In the genomic region with DNA sequence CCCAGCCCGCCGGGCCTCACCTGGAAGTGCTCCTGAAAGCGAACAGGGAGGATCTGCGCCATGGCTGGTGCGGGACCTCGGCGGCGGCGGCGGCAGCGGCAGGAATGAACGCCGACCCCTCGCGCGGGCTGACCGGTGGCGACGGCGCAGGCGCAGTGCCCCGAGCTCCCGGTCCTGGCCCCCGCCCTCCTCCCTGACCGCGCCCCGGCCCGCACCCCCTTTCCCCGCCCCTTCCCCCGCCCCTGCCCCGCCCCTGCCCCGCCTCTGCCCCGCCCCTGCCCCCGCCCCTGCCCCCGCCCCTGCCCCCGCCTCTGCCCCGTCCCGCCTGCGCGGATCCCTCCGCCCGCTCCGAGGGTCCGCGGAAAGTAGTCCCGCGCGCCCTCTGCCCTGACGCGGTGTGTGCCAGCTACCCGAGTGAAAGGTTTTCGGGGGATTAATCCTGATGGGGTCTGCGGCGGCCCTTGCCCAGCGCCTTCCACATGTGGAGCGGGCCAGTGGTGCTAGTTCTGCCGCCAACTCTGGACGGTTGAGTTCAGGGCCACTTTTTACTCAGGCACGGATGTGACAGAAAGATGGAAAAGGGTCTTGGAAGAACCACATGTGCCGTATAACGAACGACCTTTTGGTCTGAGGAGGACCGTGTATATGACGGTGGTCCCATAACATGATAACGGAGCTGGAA, we compare ENCODE assay signal across 1 cellular context.
TF ChIP-seq lines count a peak whose summit lies in the region.

TSS of gene CLTCL1 (minus strand) at position 140 of the 682 bp plus-strand sequence. CDS start at position 62, 78 bp downstream.

TF ChIP-seq in HepG2, 621 proteins besides CTCF, POLR2A, EP300 and RAD21 (continued from another document and continues in another):
- 0 out of 2 replicates have a peak, but pooled peaks have one; percentile 73 for TF ChIP-seq MTA1 (CRISPR knock-in tag; IDR thresholded peaks at IDR 0.05; ENCODE audit: borderline replicate concordance)
- 0 out of 2 replicates have a peak, but pooled peaks have one; percentile 69 for TF ChIP-seq ZNF816 (CRISPR knock-in tag; IDR thresholded peaks at IDR 0.05; ENCODE audit: borderline replicate concordance)
- no peak; the same call in 1 of the 2 replicates for TF ChIP-seq SRY (CRISPR knock-in tag; IDR thresholded peaks at IDR 0.05)
- TF ChIP-seq NFE2 (CRISPR knock-in tag; IDR thresholded peaks at IDR 0.05): no peak
- TF ChIP-seq RXRB (CRISPR knock-in tag; IDR thresholded peaks at IDR 0.05; ENCODE audit: borderline replicate concordance): 0 out of 2 replicates have a peak, but pooled peaks have one; percentile 31
- TF ChIP-seq BRD4 (CRISPR knock-in tag; IDR thresholded peaks at IDR 0.05): peak; percentile 83
- peak; percentile 74 for TF ChIP-seq FOXC1 (CRISPR knock-in tag; IDR thresholded peaks at IDR 0.05; ENCODE audit: borderline replicate concordance)
- no peak for TF ChIP-seq ZNF256 (CRISPR knock-in tag; conservative IDR thresholded peaks at IDR 0.05)
- TF ChIP-seq CREM (IDR thresholded peaks at IDR 0.05): no peak
- TF ChIP-seq CREM (CRISPR knock-in tag; IDR thresholded peaks at IDR 0.05): no peak
- TF ChIP-seq, protein P1, sequence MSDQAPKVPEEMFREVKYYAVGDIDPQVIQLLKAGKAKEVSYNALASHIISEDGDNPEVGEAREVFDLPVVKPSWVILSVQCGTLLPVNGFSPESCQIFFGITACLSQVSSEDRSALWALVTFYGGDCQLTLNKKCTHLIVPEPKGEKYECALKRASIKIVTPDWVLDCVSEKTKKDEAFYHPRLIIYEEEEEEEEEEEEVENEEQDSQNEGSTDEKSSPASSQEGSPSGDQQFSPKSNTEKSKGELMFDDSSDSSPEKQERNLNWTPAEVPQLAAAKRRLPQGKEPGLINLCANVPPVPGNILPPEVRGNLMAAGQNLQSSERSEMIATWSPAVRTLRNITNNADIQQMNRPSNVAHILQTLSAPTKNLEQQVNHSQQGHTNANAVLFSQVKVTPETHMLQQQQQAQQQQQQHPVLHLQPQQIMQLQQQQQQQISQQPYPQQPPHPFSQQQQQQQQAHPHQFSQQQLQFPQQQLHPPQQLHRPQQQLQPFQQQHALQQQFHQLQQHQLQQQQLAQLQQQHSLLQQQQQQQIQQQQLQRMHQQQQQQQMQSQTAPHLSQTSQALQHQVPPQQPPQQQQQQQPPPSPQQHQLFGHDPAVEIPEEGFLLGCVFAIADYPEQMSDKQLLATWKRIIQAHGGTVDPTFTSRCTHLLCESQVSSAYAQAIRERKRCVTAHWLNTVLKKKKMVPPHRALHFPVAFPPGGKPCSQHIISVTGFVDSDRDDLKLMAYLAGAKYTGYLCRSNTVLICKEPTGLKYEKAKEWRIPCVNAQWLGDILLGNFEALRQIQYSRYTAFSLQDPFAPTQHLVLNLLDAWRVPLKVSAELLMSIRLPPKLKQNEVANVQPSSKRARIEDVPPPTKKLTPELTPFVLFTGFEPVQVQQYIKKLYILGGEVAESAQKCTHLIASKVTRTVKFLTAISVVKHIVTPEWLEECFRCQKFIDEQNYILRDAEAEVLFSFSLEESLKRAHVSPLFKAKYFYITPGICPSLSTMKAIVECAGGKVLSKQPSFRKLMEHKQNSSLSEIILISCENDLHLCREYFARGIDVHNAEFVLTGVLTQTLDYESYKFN (CRISPR knock-in tag; conservative IDR thresholded peaks at IDR 0.05): 0 out of 2 replicates have a peak, but pooled peaks have one; percentile 38
- TF ChIP-seq, protein P2, sequence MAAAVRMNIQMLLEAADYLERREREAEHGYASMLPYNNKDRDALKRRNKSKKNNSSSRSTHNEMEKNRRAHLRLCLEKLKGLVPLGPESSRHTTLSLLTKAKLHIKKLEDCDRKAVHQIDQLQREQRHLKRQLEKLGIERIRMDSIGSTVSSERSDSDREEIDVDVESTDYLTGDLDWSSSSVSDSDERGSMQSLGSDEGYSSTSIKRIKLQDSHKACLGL (CRISPR knock-in tag; IDR thresholded peaks at IDR 0.05): peak; percentile 58; the same call in 1 of the 2 replicates
- TF ChIP-seq ZBTB38 (CRISPR knock-in tag; IDR thresholded peaks at IDR 0.05): no peak
- TF ChIP-seq, protein P3, sequence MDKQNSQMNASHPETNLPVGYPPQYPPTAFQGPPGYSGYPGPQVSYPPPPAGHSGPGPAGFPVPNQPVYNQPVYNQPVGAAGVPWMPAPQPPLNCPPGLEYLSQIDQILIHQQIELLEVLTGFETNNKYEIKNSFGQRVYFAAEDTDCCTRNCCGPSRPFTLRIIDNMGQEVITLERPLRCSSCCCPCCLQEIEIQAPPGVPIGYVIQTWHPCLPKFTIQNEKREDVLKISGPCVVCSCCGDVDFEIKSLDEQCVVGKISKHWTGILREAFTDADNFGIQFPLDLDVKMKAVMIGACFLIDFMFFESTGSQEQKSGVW (CRISPR knock-in tag; IDR thresholded peaks at IDR 0.05; ENCODE audit: borderline replicate concordance): no peak
- TF ChIP-seq MXI1 (IDR thresholded peaks at IDR 0.05; ENCODE audit: borderline replicate concordance, low read depth, low read length): no peak; the same call in 2 of the 3 replicates
- no peak; the same call in 1 of the 2 replicates for TF ChIP-seq HIVEP1 (CRISPR knock-in tag; IDR thresholded peaks at IDR 0.05)
- TF ChIP-seq IRF1 (CRISPR knock-in tag; IDR thresholded peaks at IDR 0.05; ENCODE audit: low read depth): no peak
- TF ChIP-seq HCFC1 (IDR thresholded peaks at IDR 0.05; ENCODE audit: low read depth, low read length): no peak
- peak; percentile 62 for TF ChIP-seq TAF1 (CRISPR knock-in tag; IDR thresholded peaks at IDR 0.05)
- TF ChIP-seq ZSCAN12 (CRISPR knock-in tag; IDR thresholded peaks at IDR 0.05): 0 out of 2 replicates have a peak, but pooled peaks have one; percentile 53
- TF ChIP-seq IRX3 (CRISPR knock-in tag; IDR thresholded peaks at IDR 0.05; ENCODE audit: borderline replicate concordance, low read depth): peak; percentile 71; the same call in 1 of the 2 replicates
- TF ChIP-seq ARNTL (CRISPR knock-in tag; IDR thresholded peaks at IDR 0.05): no peak
- peak; percentile 87 for TF ChIP-seq ARNT2 (CRISPR knock-in tag; IDR thresholded peaks at IDR 0.05; ENCODE audit: low read depth)
- TF ChIP-seq JARID2 (CRISPR knock-in tag; IDR thresholded peaks at IDR 0.05; ENCODE audit: insufficient replicate concordance): no peak
- TF ChIP-seq MTF1 (CRISPR knock-in tag; IDR thresholded peaks at IDR 0.05): no peak
- TF ChIP-seq ZNF343 (CRISPR knock-in tag; IDR thresholded peaks at IDR 0.05): no peak
- 0 out of 2 replicates have a peak, but pooled peaks have one; percentile 74 for TF ChIP-seq KLF13 (CRISPR knock-in tag; IDR thresholded peaks at IDR 0.05)
- no peak for TF ChIP-seq MBD4 (IDR thresholded peaks at IDR 0.05; ENCODE audit: borderline replicate concordance, low read length)
- 0 out of 2 replicates have a peak, but pooled peaks have one; percentile 26 for TF ChIP-seq ZNF124 (CRISPR knock-in tag; IDR thresholded peaks at IDR 0.05)
- no peak for TF ChIP-seq MBNL3 (CRISPR knock-in tag; conservative IDR thresholded peaks at IDR 0.05)
- no peak for TF ChIP-seq ZNF230 (CRISPR knock-in tag; IDR thresholded peaks at IDR 0.05)
- no peak for TF ChIP-seq CSRNP2 (CRISPR knock-in tag; conservative IDR thresholded peaks at IDR 0.05; ENCODE audit: low read depth)
- TF ChIP-seq ZNF570 (CRISPR knock-in tag; IDR thresholded peaks at IDR 0.05; ENCODE audit: borderline replicate concordance): no peak
- TF ChIP-seq STAT5B (CRISPR knock-in tag; IDR thresholded peaks at IDR 0.05): no peak
- no peak for TF ChIP-seq TEAD2 (CRISPR knock-in tag; IDR thresholded peaks at IDR 0.05)
- TF ChIP-seq SMYD3 (CRISPR knock-in tag; IDR thresholded peaks at IDR 0.05): 0 out of 2 replicates have a peak, but pooled peaks have one; percentile 24
- no peak for TF ChIP-seq KDM6A (CRISPR knock-in tag; IDR thresholded peaks at IDR 0.05; ENCODE audit: low read depth)
- no peak for TF ChIP-seq FOXM1 (CRISPR knock-in tag; IDR thresholded peaks at IDR 0.05)
- TF ChIP-seq TEF (CRISPR knock-in tag; IDR thresholded peaks at IDR 0.05): no peak
- no peak for TF ChIP-seq ZNF841 (CRISPR knock-in tag; IDR thresholded peaks at IDR 0.05; ENCODE audit: borderline replicate concordance)
- no peak for TF ChIP-seq TCF7L2 (IDR thresholded peaks at IDR 0.05; ENCODE audit: low read depth, low read length)
- TF ChIP-seq SMARCC2 (IDR thresholded peaks at IDR 0.05): no peak
- no peak for TF ChIP-seq EEA1 (CRISPR knock-in tag; IDR thresholded peaks at IDR 0.05; ENCODE audit: borderline replicate concordance)
- no peak for TF ChIP-seq ZNF281 (CRISPR knock-in tag; IDR thresholded peaks at IDR 0.05; ENCODE audit: borderline replicate concordance)
- no peak for TF ChIP-seq MLLT10 (CRISPR knock-in tag; IDR thresholded peaks at IDR 0.05)
- no peak for TF ChIP-seq RNF219 (CRISPR knock-in tag; IDR thresholded peaks at IDR 0.05)
- TF ChIP-seq FIP1L1 (IDR thresholded peaks at IDR 0.05; ENCODE audit: borderline replicate concordance, insufficient read depth, low read depth, low read length): no peak
- TF ChIP-seq ZNF430 (CRISPR knock-in tag; IDR thresholded peaks at IDR 0.05): peak; percentile 50; the same call in 1 of the 2 replicates
- no peak for TF ChIP-seq ONECUT2 (CRISPR knock-in tag; IDR thresholded peaks at IDR 0.05)
- TF ChIP-seq SOX13 (IDR thresholded peaks at IDR 0.05): no peak
- no peak for TF ChIP-seq SOX13 (CRISPR knock-in tag; conservative IDR thresholded peaks at IDR 0.05 in 1 of 2, IDR thresholded peaks at IDR 0.05 in 1 of 2)
- TF ChIP-seq, protein P4, sequence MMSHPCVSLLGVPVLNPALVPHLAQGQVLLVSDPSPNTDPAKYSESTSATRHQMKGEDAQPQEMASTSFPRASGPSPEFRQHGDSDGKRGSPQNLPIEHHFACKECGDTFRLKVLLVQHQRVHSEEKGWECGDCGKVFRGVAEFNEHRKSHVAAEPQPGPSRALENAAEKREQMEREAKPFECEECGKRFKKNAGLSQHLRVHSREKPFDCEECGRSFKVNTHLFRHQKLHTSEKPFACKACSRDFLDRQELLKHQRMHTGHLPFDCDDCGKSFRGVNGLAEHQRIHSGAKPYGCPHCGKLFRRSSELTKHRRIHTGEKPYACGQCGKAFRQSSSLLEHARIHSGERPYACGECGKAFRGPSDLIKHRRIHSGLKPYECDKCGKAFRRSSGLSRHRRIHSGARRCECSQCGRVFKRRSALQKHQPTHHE (CRISPR knock-in tag; IDR thresholded peaks at IDR 0.05; ENCODE audit: borderline replicate concordance): no peak
